1 cellular context compared by ENCODE assay signal in the genomic region with DNA sequence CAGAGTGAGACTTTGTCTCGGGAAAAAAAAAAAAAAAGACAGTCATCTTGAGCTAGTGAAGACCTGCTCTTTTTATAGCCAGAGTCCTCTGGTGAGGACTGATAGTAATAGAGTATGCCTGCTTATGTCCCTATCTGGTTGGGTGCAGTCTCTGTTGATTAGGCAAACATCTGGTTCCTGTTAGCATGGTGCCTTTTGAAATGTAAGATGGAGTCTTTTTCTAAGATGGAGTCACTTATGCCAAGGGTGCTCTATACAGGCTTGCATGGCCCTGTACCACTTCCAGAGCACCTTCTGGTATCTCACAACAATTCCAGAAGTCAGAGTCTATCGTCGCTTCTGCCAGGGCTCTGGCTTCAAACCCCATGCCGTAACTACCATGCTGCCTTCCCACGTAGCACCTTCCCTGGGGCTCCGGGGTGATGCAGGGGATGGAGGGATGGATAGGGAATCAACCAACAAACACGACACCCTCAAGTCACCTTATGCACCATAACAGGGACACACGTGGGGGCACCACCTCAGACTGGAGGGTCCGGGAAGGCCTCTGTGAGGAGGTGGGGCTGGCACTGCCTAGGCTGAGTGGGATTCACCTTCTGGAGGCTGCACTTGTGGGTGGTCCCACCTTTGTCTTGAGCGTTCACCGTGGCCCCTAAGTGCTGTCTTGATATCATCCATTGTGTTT.
A peak's percentile ranks its signal among the peaks of the same experiment; 100 is the strongest.
TF ChIP-seq lines count a peak whose summit lies in the region.

No MANE protein-coding gene starts in this region.

TF ChIP-seq in K562, 482 proteins besides CTCF, POLR2A, EP300 and RAD21 (continued from another document and continues in another):
- TF ChIP-seq ZMIZ1 (IDR thresholded peaks at IDR 0.05; ENCODE audit: low read depth in 2 of 2, low read length in 2 of 2) (peak in 1 of 2 experiments; percentile 82; a peak in 1 of 4 replicates), RBM39 (optimal IDR thresholded peaks at IDR 0.05; ENCODE audit: low read depth, low read length) (no peak), TEAD4 (IDR thresholded peaks at IDR 0.05; ENCODE audit: low read length) (peak; percentile 95), TEAD4 (CRISPR knock-in tag; IDR thresholded peaks at IDR 0.05; ENCODE audit: borderline replicate concordance) (no peak), RAD51 (IDR thresholded peaks at IDR 0.05; ENCODE audit: borderline replicate concordance, low read depth) (no peak; the same call in 1 of the 2 replicates), RBFOX2 (IDR thresholded peaks at IDR 0.05; ENCODE audit: low read depth, low read length) (0 out of 2 replicates have a peak, but pooled peaks have one; percentile 32), ZNF830 (CRISPR knock-in tag; IDR thresholded peaks at IDR 0.05) (no peak), ZBTB49 (CRISPR knock-in tag; IDR thresholded peaks at IDR 0.05; ENCODE audit: borderline replicate concordance) (no peak), ZBTB34 (CRISPR knock-in tag; IDR thresholded peaks at IDR 0.05) (peak; percentile 99), MYBL2 (IDR thresholded peaks at IDR 0.05; ENCODE audit: low read depth) (no peak), MYBL2 (CRISPR knock-in tag; IDR thresholded peaks at IDR 0.05; ENCODE audit: borderline replicate concordance) (no peak), TRIM28 (IDR thresholded peaks at IDR 0.05) (no peak), ZNF592 (IDR thresholded peaks at IDR 0.05) (peak; percentile 100), GTF2F1 (IDR thresholded peaks at IDR 0.05; ENCODE audit: low read depth, low read length) (no peak), DIDO1 (tag; IDR thresholded peaks at IDR 0.05; ENCODE audit: low read depth) (peak; percentile 99), NR4A1 (CRISPR knock-in tag; IDR thresholded peaks at IDR 0.05) (peak; percentile 97; the same call in 1 of the 2 replicates), NR4A1 (tag; IDR thresholded peaks at IDR 0.05) (peak; percentile 100), MYC (IDR thresholded peaks at IDR 0.05; ENCODE audit: low read depth, low read length) (no peak), MYC (CRISPR knock-in tag; IDR thresholded peaks at IDR 0.05; ENCODE audit: borderline replicate concordance, low read depth) (no peak), SIRT6 (IDR thresholded peaks at IDR 0.05; ENCODE audit: low read depth, low read length) (no peak), UBTF (IDR thresholded peaks at IDR 0.05; ENCODE audit: borderline replicate concordance in 1 of 2, low read depth in 2 of 2, low read length in 2 of 2) (no peak), LEF1 (IDR thresholded peaks at IDR 0.05) (peak; percentile 74; the same call in 1 of the 2 replicates), CCAR2 (IDR thresholded peaks at IDR 0.05; ENCODE audit: low read depth, low read length) (no peak), CBFA2T3 (IDR thresholded peaks at IDR 0.05) (peak; percentile 97), SRSF1 (IDR thresholded peaks at IDR 0.05; ENCODE audit: low read depth, low read length) (no peak)
- TF ChIP-seq, protein P1, sequence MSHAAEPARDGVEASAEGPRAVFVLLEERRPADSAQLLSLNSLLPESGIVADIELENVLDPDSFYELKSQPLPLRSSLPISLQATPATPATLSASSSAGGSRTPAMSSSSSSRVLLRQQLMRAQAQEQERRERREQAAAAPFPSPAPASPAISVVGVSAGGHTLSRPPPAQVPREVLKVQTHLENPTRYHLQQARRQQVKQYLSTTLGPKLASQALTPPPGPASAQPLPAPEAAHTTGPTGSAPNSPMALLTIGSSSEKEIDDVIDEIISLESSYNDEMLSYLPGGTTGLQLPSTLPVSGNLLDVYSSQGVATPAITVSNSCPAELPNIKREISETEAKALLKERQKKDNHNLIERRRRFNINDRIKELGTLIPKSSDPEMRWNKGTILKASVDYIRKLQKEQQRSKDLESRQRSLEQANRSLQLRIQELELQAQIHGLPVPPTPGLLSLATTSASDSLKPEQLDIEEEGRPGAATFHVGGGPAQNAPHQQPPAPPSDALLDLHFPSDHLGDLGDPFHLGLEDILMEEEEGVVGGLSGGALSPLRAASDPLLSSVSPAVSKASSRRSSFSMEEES (CRISPR knock-in tag; IDR thresholded peaks at IDR 0.05): peak; percentile 86
- TF ChIP-seq, protein P2, sequence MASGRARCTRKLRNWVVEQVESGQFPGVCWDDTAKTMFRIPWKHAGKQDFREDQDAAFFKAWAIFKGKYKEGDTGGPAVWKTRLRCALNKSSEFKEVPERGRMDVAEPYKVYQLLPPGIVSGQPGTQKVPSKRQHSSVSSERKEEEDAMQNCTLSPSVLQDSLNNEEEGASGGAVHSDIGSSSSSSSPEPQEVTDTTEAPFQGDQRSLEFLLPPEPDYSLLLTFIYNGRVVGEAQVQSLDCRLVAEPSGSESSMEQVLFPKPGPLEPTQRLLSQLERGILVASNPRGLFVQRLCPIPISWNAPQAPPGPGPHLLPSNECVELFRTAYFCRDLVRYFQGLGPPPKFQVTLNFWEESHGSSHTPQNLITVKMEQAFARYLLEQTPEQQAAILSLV (tag; IDR thresholded peaks at IDR 0.05): peak; percentile 100
- TF ChIP-seq, protein P3, sequence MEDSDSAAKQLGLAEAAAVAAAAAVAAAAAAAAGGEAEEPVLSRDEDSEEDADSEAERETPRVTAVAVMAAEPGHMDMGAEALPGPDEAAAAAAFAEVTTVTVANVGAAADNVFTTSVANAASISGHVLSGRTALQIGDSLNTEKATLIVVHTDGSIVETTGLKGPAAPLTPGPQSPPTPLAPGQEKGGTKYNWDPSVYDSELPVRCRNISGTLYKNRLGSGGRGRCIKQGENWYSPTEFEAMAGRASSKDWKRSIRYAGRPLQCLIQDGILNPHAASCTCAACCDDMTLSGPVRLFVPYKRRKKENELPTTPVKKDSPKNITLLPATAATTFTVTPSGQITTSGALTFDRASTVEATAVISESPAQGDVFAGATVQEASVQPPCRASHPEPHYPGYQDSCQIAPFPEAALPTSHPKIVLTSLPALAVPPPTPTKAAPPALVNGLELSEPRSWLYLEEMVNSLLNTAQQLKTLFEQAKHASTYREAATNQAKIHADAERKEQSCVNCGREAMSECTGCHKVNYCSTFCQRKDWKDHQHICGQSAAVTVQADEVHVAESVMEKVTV (CRISPR knock-in tag; IDR thresholded peaks at IDR 0.05): peak; percentile 49; the same call in 1 of the 2 replicates
- TF ChIP-seq, protein P4, sequence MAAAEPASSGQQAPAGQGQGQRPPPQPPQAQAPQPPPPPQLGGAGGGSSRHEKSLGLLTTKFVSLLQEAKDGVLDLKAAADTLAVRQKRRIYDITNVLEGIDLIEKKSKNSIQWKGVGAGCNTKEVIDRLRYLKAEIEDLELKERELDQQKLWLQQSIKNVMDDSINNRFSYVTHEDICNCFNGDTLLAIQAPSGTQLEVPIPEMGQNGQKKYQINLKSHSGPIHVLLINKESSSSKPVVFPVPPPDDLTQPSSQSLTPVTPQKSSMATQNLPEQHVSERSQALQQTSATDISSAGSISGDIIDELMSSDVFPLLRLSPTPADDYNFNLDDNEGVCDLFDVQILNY (CRISPR knock-in tag; IDR thresholded peaks at IDR 0.05): no peak
- TF ChIP-seq, protein P5, sequence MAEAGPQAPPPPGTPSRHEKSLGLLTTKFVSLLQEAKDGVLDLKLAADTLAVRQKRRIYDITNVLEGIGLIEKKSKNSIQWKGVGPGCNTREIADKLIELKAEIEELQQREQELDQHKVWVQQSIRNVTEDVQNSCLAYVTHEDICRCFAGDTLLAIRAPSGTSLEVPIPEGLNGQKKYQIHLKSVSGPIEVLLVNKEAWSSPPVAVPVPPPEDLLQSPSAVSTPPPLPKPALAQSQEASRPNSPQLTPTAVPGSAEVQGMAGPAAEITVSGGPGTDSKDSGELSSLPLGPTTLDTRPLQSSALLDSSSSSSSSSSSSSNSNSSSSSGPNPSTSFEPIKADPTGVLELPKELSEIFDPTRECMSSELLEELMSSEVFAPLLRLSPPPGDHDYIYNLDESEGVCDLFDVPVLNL (CRISPR knock-in tag; IDR thresholded peaks at IDR 0.05; ENCODE audit: low read depth): no peak
